Comparison of ENCODE assay signal across 16 cellular contexts in the genomic region with DNA sequence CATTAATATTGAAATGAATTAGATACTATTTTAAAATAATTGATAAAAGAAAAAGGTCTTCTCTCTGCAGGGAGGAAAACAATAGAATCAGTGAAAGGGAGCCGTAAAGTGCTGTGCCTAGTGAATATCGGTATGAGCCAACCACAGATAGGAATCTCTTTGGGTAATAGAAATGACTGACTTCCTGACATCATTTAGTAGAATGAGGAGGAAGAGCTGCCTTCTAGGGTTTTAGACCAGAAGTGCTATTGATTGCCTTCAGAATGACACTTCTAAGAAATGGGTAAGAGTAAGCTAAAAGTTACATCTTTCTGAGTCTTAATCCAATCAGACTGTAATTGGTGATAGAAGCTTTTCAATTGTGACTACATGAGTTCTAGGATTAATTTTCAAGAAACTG.
DNase-seq lines count a peak whose midpoint lies in the region; ATAC-seq and TF ChIP-seq lines count a peak whose summit lies in the region.
"Had no signal": no experiment of that assay in that cellular context is flagged by ENCODE, and none has a peak within 500 bp of the region (broad histone marks: within the 10 kb centered on the region; RNA-seq: fewer than 3 reads in every experiment).

No MANE protein-coding gene starts in this region.

- no peaks in the 10 kb centered on the region for H3K4me1 Mint-ChIP-seq in activated CD4-positive, alpha-beta T cell treated with anti-CD3 and anti-CD28 coated beads for 36 hours
- H3K4me1 Mint-ChIP-seq in activated T-helper 17 cell treated with anti-CD3 and anti-CD28 coated beads, Interleukin-2, amount 50 U/mL, for 72 hours: no peaks in the 10 kb centered on the region
- H3K4me1 Mint-ChIP-seq: CD4-positive, CD25-positive, alpha-beta regulatory T cell had no signal

- no peak for DNase-seq in activated CD4-positive, alpha-beta T cell treated with anti-CD3 and anti-CD28 coated beads for 36 hours
- DNase-seq in activated CD4-positive, alpha-beta T cell treated with anti-CD3 and anti-CD28 coated beads for 4 hours: no peak
- DNase-seq in heart right ventricle (no peak), Right ventricle myocardium inferior (ENCODE audit: missing footprints) (no peak), Ammon's horn (ENCODE audit: low spot score) (no peak), NCI-H524 (lab: John Stamatoyannopoulos, UW) (no peak)
- DNase-seq: 8988T; AML-193; Calu3; CD4-positive, CD25-positive, alpha-beta regulatory T cell; DMS 273 treated with DMSO at 0.1 percent for 48 hours; H7 had no signal

- H3K27me3 Mint-ChIP-seq in activated CD4-positive, alpha-beta T cell treated with anti-CD3 and anti-CD28 coated beads for 36 hours: peaks cover 6% of the 10 kb centered on the region
- peaks cover 13% of the 10 kb centered on the region for H3K27me3 Mint-ChIP-seq in activated T-helper 17 cell treated with anti-CD3 and anti-CD28 coated beads, Interleukin-2, amount 50 U/mL, for 72 hours
- H3K27me3 Mint-ChIP-seq: CD4-positive, CD25-positive, alpha-beta regulatory T cell had no signal

- no peak overlapping the region for H3K4me3 ChIP-seq in heart right ventricle
- H3K4me3 ChIP-seq: BLaER1 treated with 17β-estradiol and CSF1 and Interleukin-3, amounts not matched to agents 10 nM and 100 nM; GM12878; GM23338 had no signal

- no peaks in the 10 kb centered on the region for H3K36me3 ChIP-seq in heart right ventricle
- H3K36me3 ChIP-seq: BLaER1 treated with 17β-estradiol and CSF1 and Interleukin-3, amounts not matched to agents 10 nM and 100 nM had no signal

- H3K27ac Mint-ChIP-seq in activated CD4-positive, alpha-beta T cell treated with anti-CD3 and anti-CD28 coated beads for 36 hours: no peak overlapping the region
- no peak overlapping the region for H3K27ac Mint-ChIP-seq in activated T-helper 17 cell treated with anti-CD3 and anti-CD28 coated beads, Interleukin-2, amount 50 U/mL, for 72 hours
- H3K27ac Mint-ChIP-seq: CD4-positive, CD25-positive, alpha-beta regulatory T cell; GM23338 had no signal

- H3K27me3 ChIP-seq in heart right ventricle: no peaks in the 10 kb centered on the region
- H3K27me3 ChIP-seq: BLaER1 treated with 17β-estradiol and CSF1 and Interleukin-3, amounts not matched to agents 10 nM and 100 nM had no signal

- peaks cover 0 to 91% (median 47%) of the 10 kb centered on the region in 9 donors for H3K4me1 ChIP-seq in heart right ventricle

- no peaks in the 10 kb centered on the region for H3K9me3 Mint-ChIP-seq in activated CD4-positive, alpha-beta T cell treated with anti-CD3 and anti-CD28 coated beads for 36 hours (ENCODE audit: low read depth)
- no peaks in the 10 kb centered on the region for H3K9me3 Mint-ChIP-seq in activated T-helper 17 cell treated with anti-CD3 and anti-CD28 coated beads, Interleukin-2, amount 50 U/mL, for 72 hours
- H3K9me3 Mint-ChIP-seq: GM23338 had no signal

- peak overlapping the region in 8 of 10 donors; percentile 2 to 85 (median 66) for H3K27ac ChIP-seq in heart right ventricle

- CTCF ChIA-PET in activated CD4-positive, alpha-beta T cell treated with anti-CD3 and anti-CD28 coated beads for 36 hours (lab: Charles Lee): interaction anchor here (0.6 kb wide), 1 partner anchor 1233 kb away, joined by 3 read pairs; no protein-coding TSS in a partner anchor

- H3K9me3 ChIP-seq in heart right ventricle: no peaks in the 10 kb centered on the region
- H3K9me3 ChIP-seq: BLaER1 treated with 17β-estradiol and CSF1 and Interleukin-3, amounts not matched to agents 10 nM and 100 nM had no signal

- POLR2A ChIA-PET in activated CD4-positive, alpha-beta T cell treated with anti-CD3 and anti-CD28 coated beads for 36 hours (lab: Charles Lee): no interaction called here

- no peak overlapping the region for H3K4me3 Mint-ChIP-seq in activated CD4-positive, alpha-beta T cell treated with anti-CD3 and anti-CD28 coated beads for 36 hours
- no peak overlapping the region for H3K4me3 Mint-ChIP-seq in activated T-helper 17 cell treated with anti-CD3 and anti-CD28 coated beads, Interleukin-2, amount 50 U/mL, for 72 hours
- H3K4me3 Mint-ChIP-seq: CD4-positive, CD25-positive, alpha-beta regulatory T cell; GM23338 had no signal

- H3K36me3 Mint-ChIP-seq in activated CD4-positive, alpha-beta T cell treated with anti-CD3 and anti-CD28 coated beads for 36 hours (ENCODE audit: low read depth): no peaks in the 10 kb centered on the region
- H3K36me3 Mint-ChIP-seq in activated T-helper 17 cell treated with anti-CD3 and anti-CD28 coated beads, Interleukin-2, amount 50 U/mL, for 72 hours (ENCODE audit: low read depth): no peaks in the 10 kb centered on the region
- H3K36me3 Mint-ChIP-seq: CD4-positive, CD25-positive, alpha-beta regulatory T cell had no signal

- ATAC-seq in activated CD4-positive, alpha-beta T cell treated with anti-CD3 and anti-CD28 coated beads for 36 hours: peak; percentile 61
- ATAC-seq in heart right ventricle (no peak), Right ventricle myocardium inferior (no peak)
- ATAC-seq in activated T-helper 17 cell treated with anti-CD3 and anti-CD28 coated beads, Interleukin-2, amount 50 U/mL, for 72 hours (replicated peaks): peak; percentile 39
- ATAC-seq: GM12878, GM23338 had no signal

- intact Hi-C loops in activated CD4-positive, alpha-beta T cell treated with anti-CD3 and anti-CD28 coated beads for 36 hours (cut with DNase I, micrococcal nuclease): no loop called here
- intact Hi-C loops in heart right ventricle (cut with DNase I): loop anchor here in 6 of 10 donors (5.0 to 10.0 kb wide), 8 partner anchors 63 to 277 kb away; partner anchors contain the start of genes GUCY1A1 (in 2 of the 6) and GUCY1B1 (in 1 of the 6)
- intact Hi-C loops in Right ventricle myocardium inferior (cut with DNase I): loop anchor here (5.0 to 10.0 kb wide), 3 partner anchors 62 to 254 kb away; no protein-coding TSS in a partner anchor

- 27 to 58% methylated on average over 2 of the region's 2 CpGs for WGBS in heart right ventricle, 2 donors

- TF ChIP-seq CTCF in heart right ventricle (IDR thresholded peaks at IDR 0.05): no peak

Comparison
In these comparisons a context has a peak if more than half of its experiments do, and no peak if none do; other contexts are left out.
1. ATAC-seq: peak in activated CD4-positive, alpha-beta T cell treated with anti-CD3 and anti-CD28 coated beads for 36 hours (single experiment) and activated T-helper 17 cell treated with anti-CD3 and anti-CD28 coated beads, Interleukin-2, amount 50 U/mL, for 72 hours (single experiment); none in heart right ventricle (0 of 8) and Right ventricle myocardium inferior (single experiment).
2. intact Hi-C loops: an anchor here in heart right ventricle (5.0 to 10.0 kb wide) and Right ventricle myocardium inferior (5.0 to 10.0 kb wide); none called in activated CD4-positive, alpha-beta T cell treated with anti-CD3 and anti-CD28 coated beads for 36 hours.